In genomic region chr2:86142737-86143257, GRCh38 we compare ENCODE assay signal across 20 cellular contexts.
"Had no signal": no experiment of that assay in that cellular context is flagged by ENCODE, and none has a peak within 500 bp of the region (broad histone marks: within the 10 kb centered on the region; RNA-seq: fewer than 3 reads in every experiment).

No MANE protein-coding gene starts in this region.

- H3K4me1 ChIP-seq: body of pancreas, stomach, testis, upper lobe of left lung had no signal

- DNase-seq: activated CD4-positive, alpha-beta T cell treated with anti-CD3 and anti-CD28 coated beads for 48 hours; activated naive CD4-positive, alpha-beta T cell treated with anti-CD3 and anti-CD28 coated beads, Interleukin-2, amount 10 ng/mL, durations not matched to agents 7 days and 5 days; amygdala; body of pancreas; effector CD4-positive, alpha-beta T cell; kidney glomerular epithelial cell; left ventricle myocardium superior; mucosa of descending colon; naive thymus-derived CD4-positive, alpha-beta T cell; right cardiac atrium; stimulated activated CD4-positive, alpha-beta T cell treated with anti-CD3 and anti-CD28 coated beads, Interleukin-4, amount 100 ng/mL, for 4 hours; stimulated activated CD8-positive, alpha-beta memory T cell treated with anti-CD3 and anti-CD28 coated beads, Interleukin-4, amount 100 ng/mL, for 48 hours; stomach; T-helper 17 cell; testis; upper lobe of left lung had no signal

- H3K9me3 Mint-ChIP-seq: activated naive CD4-positive, alpha-beta T cell treated with anti-CD3 and anti-CD28 coated beads, Interleukin-2, amount 10 ng/mL, durations not matched to agents 7 days and 5 days; central memory CD8-positive, alpha-beta T cell; memory B cell; naive thymus-derived CD4-positive, alpha-beta T cell had no signal

- H3K27me3 ChIP-seq: body of pancreas, stomach, testis, upper lobe of left lung had no signal

- H3K4me1 Mint-ChIP-seq: activated naive CD4-positive, alpha-beta T cell treated with anti-CD3 and anti-CD28 coated beads, Interleukin-2, amount 10 ng/mL, durations not matched to agents 7 days and 5 days; central memory CD8-positive, alpha-beta T cell; memory B cell had no signal

- H3K4me3 Mint-ChIP-seq: activated naive CD4-positive, alpha-beta T cell treated with anti-CD3 and anti-CD28 coated beads, Interleukin-2, amount 10 ng/mL, durations not matched to agents 7 days and 5 days; central memory CD8-positive, alpha-beta T cell; memory B cell; naive thymus-derived CD4-positive, alpha-beta T cell had no signal

- H3K27me3 Mint-ChIP-seq: activated naive CD4-positive, alpha-beta T cell treated with anti-CD3 and anti-CD28 coated beads, Interleukin-2, amount 10 ng/mL, durations not matched to agents 7 days and 5 days; central memory CD8-positive, alpha-beta T cell; memory B cell; naive thymus-derived CD4-positive, alpha-beta T cell; T-helper 17 cell had no signal

- H3K27ac Mint-ChIP-seq: activated naive CD4-positive, alpha-beta T cell treated with anti-CD3 and anti-CD28 coated beads, Interleukin-2, amount 10 ng/mL, durations not matched to agents 7 days and 5 days; T-helper 17 cell had no signal

- H3K4me3 ChIP-seq: body of pancreas, coronary artery, mucosa of descending colon, smooth muscle cell, stomach, testis, upper lobe of left lung had no signal

- H3K9me3 ChIP-seq: body of pancreas, mucosa of descending colon, stomach, testis, upper lobe of left lung had no signal

- ATAC-seq: body of pancreas; left ventricle myocardium superior; mucosa of descending colon; naive thymus-derived CD4-positive, alpha-beta T cell; right cardiac atrium; T-helper 17 cell had no signal

- H3K27ac ChIP-seq: body of pancreas, coronary artery, stomach, testis, upper lobe of left lung had no signal

- H3K4me2 ChIP-seq: smooth muscle cell had no signal
